In genomic region chr4:123114084-123114914, GRCh38 we compare ENCODE assay signal across 19 cellular contexts.
"Had no signal": no experiment of that assay in that cellular context is flagged by ENCODE, and none has a peak within 500 bp of the region (broad histone marks: within the 10 kb centered on the region; RNA-seq: fewer than 3 reads in every experiment).

No MANE protein-coding gene starts in this region.

- H3K36me3 ChIP-seq: pancreas, right lobe of liver had no signal

- H3K4me3 ChIP-seq: left lung, pancreas, right lobe of liver had no signal

- H3K9me3 ChIP-seq: left lung, pancreas, right lobe of liver, testis had no signal

- H3K4me1 ChIP-seq: left lung, right lobe of liver had no signal

- H3K27ac ChIP-seq: epithelial cell of prostate, left lung, pancreas, right lobe of liver, testis had no signal

- FAIRE-seq: pancreas, small intestine had no signal

- H3K27me3 ChIP-seq: left lung, pancreas, right lobe of liver, testis had no signal

- DNase-seq: activated B cell treated with CpG ODN at 0.5 μM for 24 hours; activated CD4-positive, alpha-beta T cell treated with anti-CD3 and anti-CD28 coated beads for 36 hours; activated CD4-positive, alpha-beta T cell treated with anti-CD3 and anti-CD28 coated beads, Interleukin-2, amount 50 U/mL, for 4 hours; activated naive CD4-positive, alpha-beta T cell treated with anti-CD3 and anti-CD28 coated beads for 36 hours; activated T-cell treated with anti-CD3 and anti-CD28 coated beads, Interleukin-2, amount 50 U/mL, for 48 hours; cortex of kidney; mammary epithelial cell; midbrain; small intestine; stimulated activated CD4-positive, alpha-beta T cell treated with anti-CD3 and anti-CD28 coated beads, Interleukin-2, amount 100 ng/mL, for 48 hours; stimulated activated CD8-positive, alpha-beta memory T cell treated with anti-CD3 and anti-CD28 coated beads, Interleukin-4, amount 100 ng/mL, for 48 hours; stimulated activated naive CD4-positive, alpha-beta T cell; T-helper 9 cell; testis; trophoblast cell had no signal

- ATAC-seq: activated CD4-positive, alpha-beta T cell treated with anti-CD3 and anti-CD28 coated beads for 36 hours; left lung; pancreas had no signal
